In the genomic region with DNA sequence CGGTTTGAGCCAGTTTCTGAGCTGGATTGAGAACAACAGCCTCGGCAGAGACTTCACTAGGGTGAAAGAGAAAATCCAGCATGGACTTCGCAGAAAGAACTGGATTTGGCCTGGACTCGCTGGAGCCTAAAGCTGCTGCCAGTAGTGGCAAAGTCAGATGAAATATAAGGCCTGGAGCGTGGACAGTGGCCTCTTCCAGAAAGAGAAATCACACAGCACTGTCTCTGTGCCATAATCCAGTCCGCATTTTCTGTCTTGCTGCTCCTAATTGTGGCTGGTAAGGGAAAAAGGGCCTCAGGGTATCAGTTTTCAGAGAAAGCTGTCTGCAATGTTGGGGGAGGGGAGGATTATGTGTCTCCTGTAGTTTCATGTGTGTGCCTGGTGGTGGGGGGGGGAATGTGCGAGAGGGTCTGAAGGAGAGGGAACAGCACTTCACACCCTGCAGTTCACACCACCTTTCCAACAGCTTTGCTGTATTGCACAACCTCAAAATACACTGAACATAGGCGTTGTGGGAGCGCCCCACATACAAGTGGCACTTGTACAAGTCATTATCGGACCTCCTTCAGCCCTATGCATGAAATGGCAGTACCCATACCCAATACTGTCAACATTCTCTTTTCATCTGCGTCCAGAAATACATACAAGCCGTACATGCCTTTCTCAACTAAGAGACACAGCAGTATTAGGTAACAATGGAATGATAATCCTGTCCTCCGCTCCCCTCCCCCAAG, we compare ENCODE assay signal across 8 cellular contexts.
DNase-seq lines count a peak whose midpoint lies in the region; ATAC-seq and TF ChIP-seq lines count a peak whose summit lies in the region.

No MANE protein-coding gene starts in this region.

- ATAC-seq in Right ventricle myocardium inferior (peak; percentile 86), Right ventricle myocardium superior (ENCODE audit: poor library complexity) (no peak), HG03280 (IDR thresholded peaks at IDR 0.05; ENCODE audit: unreplicated experiment) (peak; percentile 70)

- H3K36me3 ChIP-seq in liver (ENCODE audit: control insufficient read depth in 4 of 4, insufficient read depth in 3 of 4, low read depth in 1 of 4, low read length in 3 of 4): no peaks in the 10 kb centered on the region

- H3K27ac ChIP-seq in liver (ENCODE audit: low read depth in 1 of 2, low read length in 2 of 2): peak overlapping the region; percentile 82

- intact Hi-C loops in Right ventricle myocardium inferior (cut with DNase I): loop anchor here (2.0 to 5.0 kb wide), 2 partner anchors 127 to 514 kb away; a partner anchor contains a TSS
- intact Hi-C loops in Right ventricle myocardium superior (cut with DNase I): loop anchor here (5.0 kb wide), 1 partner anchor 109 kb away; a partner anchor contains a TSS

- no peaks in the 10 kb centered on the region for H3K9me3 ChIP-seq in liver (ENCODE audit: control insufficient read depth in 4 of 4, low read length in 3 of 4)

- 23% methylated on average over 13 of the region's 13 CpGs for WGBS in liver

- TF ChIP-seq RAD21 in liver (IDR thresholded peaks at IDR 0.05): peak; percentile 67 to 77

- DNase-seq in Right ventricle myocardium inferior (ENCODE audit: missing footprints) (no peak), Right ventricle myocardium superior (no peak), NCI-H446 treated with DMSO at 0.1 percent for 48 hours (lab: John Stamatoyannopoulos, UW) (peak; percentile 94), dermis blood vessel endothelial cell (peak; percentile 99)
- peak; percentile 68 for DNase-seq in activated CD4-positive, alpha-beta T cell treated with anti-CD3 and anti-CD28 coated beads, Interleukin-2, amount 50 U/mL, for 1 hour
- DNase-seq in stimulated activated CD4-positive, alpha-beta T cell treated with anti-CD3 and anti-CD28 coated beads, Interleukin-2, amount 100 ng/mL, for 48 hours: peak; percentile 80 to 81

- peaks cover 5 to 30% (median 16%) of the 10 kb centered on the region in 4 donors for H3K4me1 ChIP-seq in liver (ENCODE audit: control insufficient read depth in 4 of 4, insufficient read depth in 4 of 4, low read length in 3 of 4)

- H3K4me3 ChIP-seq in liver (ENCODE audit: low read depth in 1 of 3, low read length in 3 of 3): peak overlapping the region in 2 of 3 donors; percentile 13 to 25

- H3K9ac ChIP-seq in liver (ENCODE audit: low read depth in 1 of 2, low read length in 2 of 2): peak overlapping the region; percentile 13 to 64

- no peaks in the 10 kb centered on the region for H3K27me3 ChIP-seq in liver (ENCODE audit: control insufficient read depth in 4 of 4, insufficient read depth in 4 of 4, low read length in 3 of 4)

- peak; percentile 1 for TF ChIP-seq CTCF in liver (IDR thresholded peaks at IDR 0.05; ENCODE audit: low read depth, low read length, missing input control)

TF ChIP-seq in liver, 16 proteins besides CTCF, POLR2A, EP300 and RAD21:
- TF ChIP-seq, protein P1, sequence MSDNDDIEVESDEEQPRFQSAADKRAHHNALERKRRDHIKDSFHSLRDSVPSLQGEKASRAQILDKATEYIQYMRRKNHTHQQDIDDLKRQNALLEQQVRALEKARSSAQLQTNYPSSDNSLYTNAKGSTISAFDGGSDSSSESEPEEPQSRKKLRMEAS (IDR thresholded peaks at IDR 0.05): peak; percentile 95
- peak; percentile 79 to 84 for TF ChIP-seq EGR1 (IDR thresholded peaks at IDR 0.05; ENCODE audit: low read depth in 2 of 2)
- TF ChIP-seq, protein P2, sequence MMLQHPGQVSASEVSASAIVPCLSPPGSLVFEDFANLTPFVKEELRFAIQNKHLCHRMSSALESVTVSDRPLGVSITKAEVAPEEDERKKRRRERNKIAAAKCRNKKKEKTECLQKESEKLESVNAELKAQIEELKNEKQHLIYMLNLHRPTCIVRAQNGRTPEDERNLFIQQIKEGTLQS (IDR thresholded peaks at IDR 0.05): peak; percentile 79
- no peak for TF ChIP-seq FOXA1 (IDR thresholded peaks at IDR 0.05)
- peak; percentile 66 to 83 for TF ChIP-seq HNF4A (conservative IDR thresholded peaks at IDR 0.05)
- peak; percentile 95 for TF ChIP-seq YY1 (IDR thresholded peaks at IDR 0.05)
- no peak for TF ChIP-seq HNF4G (IDR thresholded peaks at IDR 0.05)
- TF ChIP-seq SP1 (IDR thresholded peaks at IDR 0.05): peak; percentile 97
- TF ChIP-seq NR2F2 (IDR thresholded peaks at IDR 0.05): peak; percentile 75
- peak; percentile 32 for TF ChIP-seq FOXA2 (IDR thresholded peaks at IDR 0.05)
- TF ChIP-seq, protein P3, sequence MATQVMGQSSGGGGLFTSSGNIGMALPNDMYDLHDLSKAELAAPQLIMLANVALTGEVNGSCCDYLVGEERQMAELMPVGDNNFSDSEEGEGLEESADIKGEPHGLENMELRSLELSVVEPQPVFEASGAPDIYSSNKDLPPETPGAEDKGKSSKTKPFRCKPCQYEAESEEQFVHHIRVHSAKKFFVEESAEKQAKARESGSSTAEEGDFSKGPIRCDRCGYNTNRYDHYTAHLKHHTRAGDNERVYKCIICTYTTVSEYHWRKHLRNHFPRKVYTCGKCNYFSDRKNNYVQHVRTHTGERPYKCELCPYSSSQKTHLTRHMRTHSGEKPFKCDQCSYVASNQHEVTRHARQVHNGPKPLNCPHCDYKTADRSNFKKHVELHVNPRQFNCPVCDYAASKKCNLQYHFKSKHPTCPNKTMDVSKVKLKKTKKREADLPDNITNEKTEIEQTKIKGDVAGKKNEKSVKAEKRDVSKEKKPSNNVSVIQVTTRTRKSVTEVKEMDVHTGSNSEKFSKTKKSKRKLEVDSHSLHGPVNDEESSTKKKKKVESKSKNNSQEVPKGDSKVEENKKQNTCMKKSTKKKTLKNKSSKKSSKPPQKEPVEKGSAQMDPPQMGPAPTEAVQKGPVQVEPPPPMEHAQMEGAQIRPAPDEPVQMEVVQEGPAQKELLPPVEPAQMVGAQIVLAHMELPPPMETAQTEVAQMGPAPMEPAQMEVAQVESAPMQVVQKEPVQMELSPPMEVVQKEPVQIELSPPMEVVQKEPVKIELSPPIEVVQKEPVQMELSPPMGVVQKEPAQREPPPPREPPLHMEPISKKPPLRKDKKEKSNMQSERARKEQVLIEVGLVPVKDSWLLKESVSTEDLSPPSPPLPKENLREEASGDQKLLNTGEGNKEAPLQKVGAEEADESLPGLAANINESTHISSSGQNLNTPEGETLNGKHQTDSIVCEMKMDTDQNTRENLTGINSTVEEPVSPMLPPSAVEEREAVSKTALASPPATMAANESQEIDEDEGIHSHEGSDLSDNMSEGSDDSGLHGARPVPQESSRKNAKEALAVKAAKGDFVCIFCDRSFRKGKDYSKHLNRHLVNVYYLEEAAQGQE (IDR thresholded peaks at IDR 0.05): no peak
- TF ChIP-seq, protein P4, sequence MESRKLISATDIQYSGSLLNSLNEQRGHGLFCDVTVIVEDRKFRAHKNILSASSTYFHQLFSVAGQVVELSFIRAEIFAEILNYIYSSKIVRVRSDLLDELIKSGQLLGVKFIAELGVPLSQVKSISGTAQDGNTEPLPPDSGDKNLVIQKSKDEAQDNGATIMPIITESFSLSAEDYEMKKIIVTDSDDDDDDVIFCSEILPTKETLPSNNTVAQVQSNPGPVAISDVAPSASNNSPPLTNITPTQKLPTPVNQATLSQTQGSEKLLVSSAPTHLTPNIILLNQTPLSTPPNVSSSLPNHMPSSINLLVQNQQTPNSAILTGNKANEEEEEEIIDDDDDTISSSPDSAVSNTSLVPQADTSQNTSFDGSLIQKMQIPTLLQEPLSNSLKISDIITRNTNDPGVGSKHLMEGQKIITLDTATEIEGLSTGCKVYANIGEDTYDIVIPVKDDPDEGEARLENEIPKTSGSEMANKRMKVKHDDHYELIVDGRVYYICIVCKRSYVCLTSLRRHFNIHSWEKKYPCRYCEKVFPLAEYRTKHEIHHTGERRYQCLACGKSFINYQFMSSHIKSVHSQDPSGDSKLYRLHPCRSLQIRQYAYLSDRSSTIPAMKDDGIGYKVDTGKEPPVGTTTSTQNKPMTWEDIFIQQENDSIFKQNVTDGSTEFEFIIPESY (IDR thresholded peaks at IDR 0.05): peak; percentile 93
- peak; percentile 41 for TF ChIP-seq TAF1 (conservative IDR thresholded peaks at IDR 0.05)
- no peak for TF ChIP-seq GABPA (IDR thresholded peaks at IDR 0.05 in 1 of 2, conservative IDR thresholded peaks at IDR 0.05 in 1 of 2)
- peak; percentile 74 to 81 for TF ChIP-seq RXRA (IDR thresholded peaks at IDR 0.05)
- peak; percentile 47 to 68 for TF ChIP-seq JUND (IDR thresholded peaks at IDR 0.05)

Comparison
In these comparisons a context has a peak if more than half of its experiments do, and no peak if none do; other contexts are left out.
1. DNase-seq: peak in NCI-H446 treated with DMSO at 0.1 percent for 48 hours (single experiment), activated CD4-positive, alpha-beta T cell treated with anti-CD3 and anti-CD28 coated beads, Interleukin-2, amount 50 U/mL, for 1 hour (single experiment), dermis blood vessel endothelial cell (single experiment) and stimulated activated CD4-positive, alpha-beta T cell treated with anti-CD3 and anti-CD28 coated beads, Interleukin-2, amount 100 ng/mL, for 48 hours (2 of 2); none in Right ventricle myocardium inferior (single experiment) and Right ventricle myocardium superior (single experiment).